In genomic region chrX:81412428-81412827, GRCh38 we compare ENCODE assay signal across 33 cellular contexts.
"Had no signal": no experiment of that assay in that cellular context is flagged by ENCODE, and none has a peak within 500 bp of the region (broad histone marks: within the 10 kb centered on the region; RNA-seq: fewer than 3 reads in every experiment).

No MANE protein-coding gene starts in this region.

- DNase-seq: activated B cell treated with CpG ODN at 0.5 μM for 24 hours; activated CD4-positive, alpha-beta memory T cell treated with anti-CD3 and anti-CD28 coated beads for 36 hours; activated CD4-positive, alpha-beta T cell treated with anti-CD3 and anti-CD28 coated beads for 4 hours; activated CD4-positive, alpha-beta T cell treated with anti-CD3 and anti-CD28 coated beads, Interleukin-2, amount 10 ng/mL, durations not matched to agents 24 days and 14 days; activated CD4-positive, alpha-beta T cell treated with anti-CD3 and anti-CD28 coated beads, Interleukin-2, amount 50 U/mL, for 1 hour; activated CD4-positive, alpha-beta T cell treated with anti-CD3 and anti-CD28 coated beads, Interleukin-2, amount 50 U/mL, for 4 hours; activated CD4-positive, CD25-positive, alpha-beta regulatory T cell treated with anti-CD3 and anti-CD28 coated beads, Interleukin-2, amount 50 U/mL, for 72 hours; activated CD8-positive, alpha-beta memory T cell treated with anti-CD3 and anti-CD28 coated beads, Interleukin-2, amount 50 U/mL, for 4 hours; activated CD8-positive, alpha-beta T cell treated with anti-CD3 and anti-CD28 coated beads for 36 hours; activated effector memory CD4-positive, alpha-beta T cell treated with anti-CD3 and anti-CD28 coated beads, Interleukin-2, amount 50 U/mL, for 16 hours; activated gamma-delta T cell treated with Interleukin-2 at 50 U/mL for 16 hours; activated naive CD4-positive, alpha-beta T cell; activated naive CD4-positive, alpha-beta T cell treated with anti-CD3 and anti-CD28 coated beads for 36 hours; activated naive CD4-positive, alpha-beta T cell treated with anti-CD3 and anti-CD28 coated beads, Interleukin-2, amount 50 U/mL, for 16 hours; activated naive CD8-positive, alpha-beta T cell treated with anti-CD3 and anti-CD28 coated beads for 36 hours; activated T-cell treated with anti-CD3 and anti-CD28 coated beads for 4 hours; activated T-cell treated with anti-CD3 and anti-CD28 coated beads, Interleukin-2, amount 50 U/mL, for 1 hour; activated T-cell treated with anti-CD3 and anti-CD28 coated beads, Interleukin-2, amount 50 U/mL, for 4 hours; activated T-cell treated with anti-CD3 and anti-CD28 coated beads, Interleukin-2, amount 50 U/mL, for 72 hours; adrenal gland; amygdala; anterior cingulate cortex; body of pancreas; brain microvascular endothelial cell; central memory CD4-positive, alpha-beta T cell; T-helper 1 cell; T-helper 2 cell; T-helper 9 cell had no signal

- ATAC-seq: activated CD8-positive, alpha-beta T cell treated with anti-CD3 and anti-CD28 coated beads for 36 hours; activated naive CD4-positive, alpha-beta T cell treated with anti-CD3 and anti-CD28 coated beads, Interleukin-2, amount 50 U/mL, for 72 hours; activated T-cell treated with anti-CD3 and anti-CD28 coated beads, Interleukin-2, amount 50 U/mL, for 4 hours; activated T-cell treated with anti-CD3 and anti-CD28 coated beads, Interleukin-2, amount 50 U/mL, for 72 hours; activated T-helper 17 cell treated with anti-CD3 and anti-CD28 coated beads, Interleukin-2, amount 50 U/mL, for 72 hours; body of pancreas had no signal

- H3K9me3 ChIP-seq: adrenal gland, ascending aorta, body of pancreas, breast epithelium had no signal

- H3K4me1 ChIP-seq: adrenal gland, ascending aorta, body of pancreas, breast epithelium had no signal

- H3K27ac ChIP-seq: adrenal gland, ascending aorta, body of pancreas, brain microvascular endothelial cell, breast epithelium, VCaP had no signal

- H3K4me3 ChIP-seq: adrenal gland, ascending aorta, body of pancreas, breast epithelium had no signal

- H3K36me3 ChIP-seq: adrenal gland, ascending aorta, brain microvascular endothelial cell, breast epithelium had no signal

- H3K27me3 ChIP-seq: ascending aorta, body of pancreas, brain microvascular endothelial cell had no signal
